Comparison of ENCODE assay signal across 22 cellular contexts in genomic region chr11:10365045-10365444, GRCh38.
"Had no signal": no experiment of that assay in that cellular context is flagged by ENCODE, and none has a peak within 500 bp of the region (broad histone marks: within the 10 kb centered on the region; RNA-seq: fewer than 3 reads in every experiment).

No MANE protein-coding gene starts in this region.

- H3K4me3 ChIP-seq: heart left ventricle, left ventricle myocardium inferior, lung, right atrium auricular region, right lobe of liver, skin epidermis, spleen, suprapubic skin, thoracic aorta, tibial artery, uterus had no signal

- DNase-seq: heart left ventricle; hypothalamus; immature natural killer cell; kidney; left ventricle myocardium inferior; mesendoderm; naive thymus-derived CD4-positive, alpha-beta T cell; nucleus accumbens; right lobe of liver; spleen; stimulated activated CD4-positive, alpha-beta T cell treated with anti-CD3 and anti-CD28 coated beads, Interleukin-4, amount 100 ng/mL, for 24 hours; stimulated activated naive CD4-positive, alpha-beta T cell; tibial artery; uterus had no signal

- H3K27ac ChIP-seq: heart left ventricle, right atrium auricular region, right lobe of liver, skin epidermis, spleen, suprapubic skin, thoracic aorta, tibial artery, uterus had no signal

- FAIRE-seq: islet of Langerhans had no signal

- H3K27me3 ChIP-seq: heart left ventricle, right atrium auricular region, right lobe of liver, suprapubic skin, tibial artery, uterus had no signal

- ATAC-seq: heart left ventricle; naive thymus-derived CD4-positive, alpha-beta T cell; natural killer cell treated with Interleukin-12 subunit alpha and Interleukin-12 subunit beta and Interleukin-15 and Interleukin-18, amount 100 ng/mL, for 72 hours; right lobe of liver; stimulated activated effector memory CD8-positive, alpha-beta T cell treated with anti-CD3 and anti-CD28 coated beads, Interleukin-12 subunit alpha, Interleukin-12 subunit beta, amount 100 ng/mL, for 72 hours had no signal

- H3K36me3 ChIP-seq: heart left ventricle, left ventricle myocardium inferior, right atrium auricular region, right lobe of liver, spleen, suprapubic skin, thoracic aorta, tibial artery, uterus had no signal

- H3K4me1 ChIP-seq: uterus had no signal

- H3K9me3 ChIP-seq: left ventricle myocardium inferior, right atrium auricular region, right lobe of liver, spleen, suprapubic skin, thoracic aorta, tibial artery, uterus had no signal
